Comparison of ENCODE assay signal across 1 cellular context in genomic region chrX:134694935-134695334, GRCh38.
A peak's percentile ranks its signal among the peaks of the same experiment; 100 is the strongest.
TF ChIP-seq lines count a peak whose summit lies in the region.

No MANE protein-coding gene starts in this region.

TF ChIP-seq in SK-N-SH, 30 proteins besides CTCF, POLR2A, EP300 and RAD21 (continued from another document):
- TF ChIP-seq, protein P1, sequence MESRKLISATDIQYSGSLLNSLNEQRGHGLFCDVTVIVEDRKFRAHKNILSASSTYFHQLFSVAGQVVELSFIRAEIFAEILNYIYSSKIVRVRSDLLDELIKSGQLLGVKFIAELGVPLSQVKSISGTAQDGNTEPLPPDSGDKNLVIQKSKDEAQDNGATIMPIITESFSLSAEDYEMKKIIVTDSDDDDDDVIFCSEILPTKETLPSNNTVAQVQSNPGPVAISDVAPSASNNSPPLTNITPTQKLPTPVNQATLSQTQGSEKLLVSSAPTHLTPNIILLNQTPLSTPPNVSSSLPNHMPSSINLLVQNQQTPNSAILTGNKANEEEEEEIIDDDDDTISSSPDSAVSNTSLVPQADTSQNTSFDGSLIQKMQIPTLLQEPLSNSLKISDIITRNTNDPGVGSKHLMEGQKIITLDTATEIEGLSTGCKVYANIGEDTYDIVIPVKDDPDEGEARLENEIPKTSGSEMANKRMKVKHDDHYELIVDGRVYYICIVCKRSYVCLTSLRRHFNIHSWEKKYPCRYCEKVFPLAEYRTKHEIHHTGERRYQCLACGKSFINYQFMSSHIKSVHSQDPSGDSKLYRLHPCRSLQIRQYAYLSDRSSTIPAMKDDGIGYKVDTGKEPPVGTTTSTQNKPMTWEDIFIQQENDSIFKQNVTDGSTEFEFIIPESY (IDR thresholded peaks at IDR 0.05; ENCODE audit: borderline replicate concordance, low read depth) = no peak
- TF ChIP-seq RFX5 (IDR thresholded peaks at IDR 0.05; ENCODE audit: low read length) (no peak), FOXJ3 (CRISPR knock-in tag; IDR thresholded peaks at IDR 0.05) (no peak), ELF1 (IDR thresholded peaks at IDR 0.05) (no peak), POLR2AphosphoS5 (IDR thresholded peaks at IDR 0.05; ENCODE audit: low read depth, low read length) (no peak; the same call in 1 of the 2 replicates), EZH2phosphoT487 (IDR thresholded peaks at IDR 0.05; ENCODE audit: borderline replicate concordance, low read depth) (no peak), MXI1 (IDR thresholded peaks at IDR 0.05; ENCODE audit: low read depth, low read length) (no peak), NRF1 (IDR thresholded peaks at IDR 0.05; ENCODE audit: low read depth, low read length) (no peak), USF1 (IDR thresholded peaks at IDR 0.05; ENCODE audit: borderline replicate concordance, low read depth) (no peak), FOSL2 (IDR thresholded peaks at IDR 0.05; ENCODE audit: borderline replicate concordance, low read depth) (0 out of 2 replicates have a peak, but pooled peaks have one; percentile 11), JUND (IDR thresholded peaks at IDR 0.05) (no peak), YY1 (IDR thresholded peaks at IDR 0.05; ENCODE audit: low read depth) (no peak), GABPA (IDR thresholded peaks at IDR 0.05; ENCODE audit: low read depth) (no peak), TCF12 (IDR thresholded peaks at IDR 0.05) (peak; percentile 68), FOXM1 (IDR thresholded peaks at IDR 0.05; ENCODE audit: low read depth) (no peak), NFIC (IDR thresholded peaks at IDR 0.05; ENCODE audit: borderline replicate concordance) (peak; percentile 69; the same call in 1 of the 2 replicates), MEF2A (IDR thresholded peaks at IDR 0.05; ENCODE audit: borderline replicate concordance, low read depth) (no peak), SIN3A (IDR thresholded peaks at IDR 0.05; ENCODE audit: borderline replicate concordance, low read depth, low read length) (no peak), TAF1 (IDR thresholded peaks at IDR 0.05; ENCODE audit: borderline replicate concordance, low read depth, low read length) (no peak), PBX3 (IDR thresholded peaks at IDR 0.05) (peak; percentile 66), RCOR1 (IDR thresholded peaks at IDR 0.05; ENCODE audit: low read length) (no peak), REST (IDR thresholded peaks at IDR 0.05; ENCODE audit: low read depth, low read length) (no peak)
- TF ChIP-seq, protein P2, sequence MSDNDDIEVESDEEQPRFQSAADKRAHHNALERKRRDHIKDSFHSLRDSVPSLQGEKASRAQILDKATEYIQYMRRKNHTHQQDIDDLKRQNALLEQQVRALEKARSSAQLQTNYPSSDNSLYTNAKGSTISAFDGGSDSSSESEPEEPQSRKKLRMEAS (IDR thresholded peaks at IDR 0.05; ENCODE audit: low read depth) = no peak
- TF ChIP-seq, protein P3, sequence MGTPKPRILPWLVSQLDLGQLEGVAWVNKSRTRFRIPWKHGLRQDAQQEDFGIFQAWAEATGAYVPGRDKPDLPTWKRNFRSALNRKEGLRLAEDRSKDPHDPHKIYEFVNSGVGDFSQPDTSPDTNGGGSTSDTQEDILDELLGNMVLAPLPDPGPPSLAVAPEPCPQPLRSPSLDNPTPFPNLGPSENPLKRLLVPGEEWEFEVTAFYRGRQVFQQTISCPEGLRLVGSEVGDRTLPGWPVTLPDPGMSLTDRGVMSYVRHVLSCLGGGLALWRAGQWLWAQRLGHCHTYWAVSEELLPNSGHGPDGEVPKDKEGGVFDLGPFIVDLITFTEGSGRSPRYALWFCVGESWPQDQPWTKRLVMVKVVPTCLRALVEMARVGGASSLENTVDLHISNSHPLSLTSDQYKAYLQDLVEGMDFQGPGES (IDR thresholded peaks at IDR 0.05; ENCODE audit: low read depth, low read length) = no peak
- TF ChIP-seq, protein P4, sequence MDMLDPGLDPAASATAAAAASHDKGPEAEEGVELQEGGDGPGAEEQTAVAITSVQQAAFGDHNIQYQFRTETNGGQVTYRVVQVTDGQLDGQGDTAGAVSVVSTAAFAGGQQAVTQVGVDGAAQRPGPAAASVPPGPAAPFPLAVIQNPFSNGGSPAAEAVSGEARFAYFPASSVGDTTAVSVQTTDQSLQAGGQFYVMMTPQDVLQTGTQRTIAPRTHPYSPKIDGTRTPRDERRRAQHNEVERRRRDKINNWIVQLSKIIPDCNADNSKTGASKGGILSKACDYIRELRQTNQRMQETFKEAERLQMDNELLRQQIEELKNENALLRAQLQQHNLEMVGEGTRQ (IDR thresholded peaks at IDR 0.05; ENCODE audit: borderline replicate concordance, low read depth, low read length) = no peak
TF ChIP-seq in SK-N-SH: peak in this region for 6.
